Comparison of ENCODE assay signal across 17 cellular contexts in genomic region chr16:88687676-88688012, GRCh38. TPM values are rescaled to one million over a fixed set of nuclear protein-coding genes. Genes with fewer than 3 reads are reported as not detected.
DNase-seq lines count a peak whose midpoint lies in the region; ATAC-seq, FAIRE-seq and TF ChIP-seq lines count a peak whose summit lies in the region.
"Had no signal": no experiment of that assay in that cellular context is flagged by ENCODE, and none has a peak within 500 bp of the region (broad histone marks: within the 10 kb centered on the region; RNA-seq: fewer than 3 reads in every experiment).

No MANE protein-coding gene starts in this region.

- peaks cover 46% of the 10 kb centered on the region for H3K4me1 Mint-ChIP-seq in activated B cell treated with CpG ODN at 0.5 μM for 24 hours

- H2BK5ac ChIP-seq in neuronal stem cell (ENCODE audit: low read length), result no peak overlapping the region

- TF ChIP-seq CTCF in HepG2 (CRISPR knock-in tag; IDR thresholded peaks at IDR 0.05) (no peak), right lobe of liver (IDR thresholded peaks at IDR 0.05) (no peak), activated B cell treated with CpG ODN at 0.5 μM for 24 hours (IDR thresholded peaks at IDR 0.05) (no peak)

- H3K36me3 ChIP-seq in HepG2 (replicated peaks in 1 of 2; ENCODE audit: control insufficient read depth in 1 of 2, insufficient read depth in 2 of 2, low read length in 2 of 2) (no peaks in the 10 kb centered on the region), right lobe of liver (no peaks in the 10 kb centered on the region), neuronal stem cell (replicated peaks in 1 of 2; ENCODE audit: control insufficient read depth in 2 of 2, insufficient read depth in 2 of 2, low read length in 2 of 2) (no peaks in the 10 kb centered on the region)

- DNase-seq in HepG2 (ENCODE audit: low spot score) (no peak), right lobe of liver (no peak), activated B cell treated with CpG ODN at 0.5 μM for 24 hours (no peak), neuronal stem cell (ENCODE audit: low spot score) (no peak), UCSD-AML1 (lab: John Stamatoyannopoulos, UW; ENCODE audit: unreplicated experiment) (no peak), NCI-H2107 treated with DMSO at 0.1 percent for 48 hours (lab: John Stamatoyannopoulos, UW; ENCODE audit: unreplicated experiment) (no peak), H54 (ENCODE audit: insufficient read length, low spot score) (no peak)
- DNase-seq: DMS79, IMR-90, Kasumi-1, MM.1S, NCI-H2081 treated with DMSO at 0.1 percent for 48 hours, RPMI8226, SIG-M5 had no signal

- FAIRE-seq in HepG2 (lab: Jason Lieb, UNC), result no peak
- no peak for FAIRE-seq in H54 (lab: Jason Lieb, UNC)
- FAIRE-seq: D721Med had no signal

- WGBS in HepG2 (ENCODE audit: low lambda C conversion rate), result 27% methylated on average over 3 of the region's 3 CpGs
- 83% methylated on average over 3 of the region's 3 CpGs for WGBS in right lobe of liver (ENCODE audit: insufficient coverage, low coverage, low lambda C conversion rate, missing lambda C conversion rate)
- WGBS in neuronal stem cell (ENCODE audit: extremely low coverage in 2 of 2, insufficient read length in 2 of 2, insufficient replicate concordance in 1 of 2), 2 donors, result no CpG with 5 or more reads among the region's 3 CpGs

- H3K27ac ChIP-seq in HepG2 (ENCODE audit: extremely low read length, insufficient read depth, low read length) (no peak overlapping the region), right lobe of liver (no peak overlapping the region), neuronal stem cell (replicated peaks; ENCODE audit: low read length) (no peak overlapping the region)

- no peak overlapping the region for H2AFZ ChIP-seq in HepG2 (ENCODE audit: low read length)
- no peak overlapping the region for H2AFZ ChIP-seq in neuronal stem cell (ENCODE audit: low read length)

- H3K36me3 Mint-ChIP-seq in activated B cell treated with CpG ODN at 0.5 μM for 24 hours (ENCODE audit: low read depth), result no peaks in the 10 kb centered on the region

- peaks cover 6% of the 10 kb centered on the region for H3K79me1 ChIP-seq in neuronal stem cell (ENCODE audit: low read depth, low read length)

- H3K14ac ChIP-seq in neuronal stem cell (ENCODE audit: low read length), result no peak overlapping the region

- peaks cover 3% of the 10 kb centered on the region; the same call in 1 of the 2 replicates for H4K20me1 ChIP-seq in HepG2 (ENCODE audit: insufficient read depth, low read length)

- no peak overlapping the region for H2BK15ac ChIP-seq in neuronal stem cell (ENCODE audit: low read length)

- no peak overlapping the region for H2BK120ac ChIP-seq in neuronal stem cell (ENCODE audit: low read depth, low read length)

- peak overlapping the region; percentile 46 for H3K23ac ChIP-seq in neuronal stem cell (ENCODE audit: low read depth, low read length, poor library complexity)

- ATAC-seq in HepG2, result no peak
- ATAC-seq in right lobe of liver, result no peak
- ATAC-seq in activated B cell treated with CpG ODN at 0.5 μM for 24 hours (ENCODE audit: low read depth), result no peak
- ATAC-seq in GM18909 (IDR thresholded peaks at IDR 0.05; ENCODE audit: poor library complexity, unreplicated experiment), result no peak

- H3K18ac ChIP-seq in neuronal stem cell (ENCODE audit: low read length), result no peak overlapping the region

- no peak overlapping the region for H4K91ac ChIP-seq in neuronal stem cell (ENCODE audit: low read depth, low read length, poor library complexity)

- no peak overlapping the region for H4K8ac ChIP-seq in neuronal stem cell (ENCODE audit: low read depth, low read length)

- H3K27me3 ChIP-seq in HepG2 (ENCODE audit: control insufficient read depth in 1 of 2, insufficient read depth in 2 of 2, low read length in 2 of 2) (peaks cover 29 to 83% of the 10 kb centered on the region in 2 experiments), right lobe of liver (no peaks in the 10 kb centered on the region), neuronal stem cell (ENCODE audit: control insufficient read depth in 3 of 3, insufficient read depth in 3 of 3, low read depth in 1 of 3, low read length in 3 of 3) (peaks cover 8 to 75% (median 35%) of the 10 kb centered on the region in 3 experiments)

- H2BK12ac ChIP-seq in neuronal stem cell (ENCODE audit: low read length), result no peak overlapping the region

- peak overlapping the region; percentile 12 for H2AK5ac ChIP-seq in neuronal stem cell (ENCODE audit: low read depth, low read length)

- H3K4me1 ChIP-seq in HepG2 (ENCODE audit: insufficient read depth, low read length), result peaks cover 42% of the 10 kb centered on the region
- H3K4me1 ChIP-seq in right lobe of liver, result peaks cover 0 to 11% (median 4%) of the 10 kb centered on the region in 4 donors
- peaks cover 12 to 16% of the 10 kb centered on the region in 2 donors for H3K4me1 ChIP-seq in neuronal stem cell (ENCODE audit: control insufficient read depth in 2 of 2, insufficient read depth in 1 of 2, low read depth in 1 of 2, low read length in 2 of 2)

- POLR2A ChIA-PET in HepG2 (lab: Yijun Ruan, JAX), result interaction anchor here (0.7 to 2.6 kb wide), 7 partner anchors 13 to 106 kb away, joined by 3 to 11 read pairs (median 3); partner anchors contain the start of gene MVD
- POLR2A ChIA-PET in activated B cell treated with CpG ODN at 0.5 μM for 24 hours (lab: Charles Lee), result interaction anchor here (0.6 to 2.5 kb wide), 5 partner anchors 13 to 1114 kb away, joined by 4 to 13 read pairs (median 8); no protein-coding TSS in a partner anchor

- no peak for TF ChIP-seq POLR2A in HepG2 (IDR thresholded peaks at IDR 0.05; ENCODE audit: insufficient read depth in 1 of 2, low read depth in 2 of 2, low read length in 2 of 2)
- no peak for TF ChIP-seq POLR2A in right lobe of liver (IDR thresholded peaks at IDR 0.05)
- TF ChIP-seq POLR2A in H54 (IDR thresholded peaks at IDR 0.05; ENCODE audit: low read depth, low read length), result no peak

- TF ChIP-seq EP300 in HepG2 (IDR thresholded peaks at IDR 0.05; ENCODE audit: low read depth in 2 of 2, low read length in 2 of 2) (no peak), HepG2 (CRISPR knock-in tag; IDR thresholded peaks at IDR 0.05; ENCODE audit: borderline replicate concordance) (no peak)

- H3K4me2 ChIP-seq in HepG2 (ENCODE audit: low read depth, low read length) (peak overlapping the region; percentile 91; the same call in 1 of the 2 replicates), neuronal stem cell (ENCODE audit: insufficient read depth, low read length, poor library complexity, severe bottlenecking) (no peak overlapping the region)

- CTCF ChIA-PET in HepG2 (lab: Yijun Ruan, JAX; ENCODE audit: low intra/inter-chr PET ratio, low total read pairs) (no interaction called here), activated B cell treated with CpG ODN at 0.5 μM for 24 hours (lab: Charles Lee) (interaction anchor here (1.2 to 3.9 kb wide), 2 partner anchors 10 to 14 kb away, joined by 3 to 17 read pairs; no protein-coding TSS in a partner anchor)

- H3K9ac ChIP-seq in HepG2 (ENCODE audit: insufficient read depth, low read depth, low read length) (no peak overlapping the region), neuronal stem cell (ENCODE audit: low read depth, low read length, poor library complexity) (no peak overlapping the region)

- H3K9me3 ChIP-seq in HepG2 (ENCODE audit: low read length), result no peaks in the 10 kb centered on the region
- no peaks in the 10 kb centered on the region for H3K9me3 ChIP-seq in right lobe of liver
- no peaks in the 10 kb centered on the region for H3K9me3 ChIP-seq in neuronal stem cell (replicated peaks in 1 of 2; ENCODE audit: control insufficient read depth in 2 of 2, insufficient read depth in 1 of 2, low read depth in 1 of 2, low read length in 2 of 2)

- H3K9me3 Mint-ChIP-seq in activated B cell treated with CpG ODN at 0.5 μM for 24 hours, result no peaks in the 10 kb centered on the region
- H3K9me3 Mint-ChIP-seq: CD14-positive monocyte had no signal

- H3K79me2 ChIP-seq in HepG2 (ENCODE audit: insufficient read depth, low read length), result no peaks in the 10 kb centered on the region

- BruUV-seq in HepG2 (replicated peaks; lab: Mats Ljungman, UMichigan), result no TSS peak

- no peaks in the 10 kb centered on the region for H3K27me3 Mint-ChIP-seq in activated B cell treated with CpG ODN at 0.5 μM for 24 hours

- TF ChIP-seq RAD21 in HepG2 (CRISPR knock-in tag; IDR thresholded peaks at IDR 0.05), result no peak

- intact Hi-C loops in HepG2 (cut with micrococcal nuclease; ENCODE audit: unreplicated experiment) (no loop called here), right lobe of liver (cut with DNase I) (no loop called here), activated B cell treated with CpG ODN at 0.5 μM for 24 hours (cut with micrococcal nuclease) (loop anchor here (5.0 to 10.0 kb wide), 2 partner anchors 115 to 233 kb away; partner anchors contain the start of genes ZC3H18 and ZFPM1)

- no peak overlapping the region for H3K27ac Mint-ChIP-seq in activated B cell treated with CpG ODN at 0.5 μM for 24 hours

- peak overlapping the region; percentile 15 for H3K4me3 Mint-ChIP-seq in activated B cell treated with CpG ODN at 0.5 μM for 24 hours

- H3K4me3 ChIP-seq in HepG2 (replicated peaks in 1 of 3; ENCODE audit: insufficient read depth in 1 of 3, low read depth in 2 of 3, low read length in 3 of 3) (peak overlapping the region in 1 of 3 experiments; percentile 76; a peak in 1 of 6 replicates), right lobe of liver (no peak overlapping the region), neuronal stem cell (ENCODE audit: low read length in 2 of 2) (no peak overlapping the region)

- in situ Hi-C loops in HepG2 (cut with HindIII; ENCODE audit: extremely low pct_ligation_motif_present, low pct_unique_long_range_greater_than_20kb), result no loop called here

- H3K4ac ChIP-seq in neuronal stem cell (ENCODE audit: low read length), result no peak overlapping the region

RNA-seq across cellular contexts. Expression of gene SNAI3, which starts 1.3 kb away (rescaled TPM):
- total RNA-seq in HepG2 (2016; rRNA removed; fragmentation: Illumina TruSeq; extraction: Trizol), result 0.09 and 0.18 TPM in 2 replicates
- total RNA-seq in HepG2 (2016; cell fraction: cytosol; rRNA removed; fragmentation: Illumina TruSeq; extraction: Trizol; ENCODE audit: low read depth), result not detected in 2 replicates
- 0.13 and 0.17 TPM in 2 replicates for total RNA-seq in HepG2 (2016; cell fraction: insoluble cytoplasmic fraction; rRNA removed; fragmentation: Illumina TruSeq; extraction: Trizol)
- total RNA-seq in HepG2 (2016; cell fraction: membrane; rRNA removed; fragmentation: Illumina TruSeq; extraction: Trizol), result 0.12 TPM in 1 of 2 replicates, not detected in the other
- not detected in 2 replicates for total RNA-seq in HepG2 (2016; cell fraction: nucleus; rRNA removed; fragmentation: Illumina TruSeq; extraction: Trizol)
- 0.18 and 0.40 TPM in 2 replicates for polyA plus RNA-seq in HepG2 (2011; rRNA removed)
- 0.18 and 0.44 TPM in 2 replicates for polyA plus RNA-seq in HepG2 (2011; cell fraction: cytosol; rRNA removed)
- polyA plus RNA-seq in HepG2 (2011; cell fraction: nucleus; rRNA removed), result 0.35 and 0.64 TPM in 2 replicates
- polyA plus RNA-seq in HepG2 (2012), result 0.40 and 0.47 TPM in 2 replicates
- polyA plus RNA-seq in HepG2 (2016; cell fraction: cytosol; fragmentation: Illumina TruSeq; extraction: Trizol; ENCODE audit: low read depth), result 0.08 TPM in 1 of 2 replicates, not detected in the other
- 0.26 TPM in 1 of 2 replicates, not detected in the other for polyA plus RNA-seq in HepG2 (2016; cell fraction: insoluble cytoplasmic fraction; fragmentation: Illumina TruSeq; extraction: Trizol; ENCODE audit: low read depth)
- polyA plus RNA-seq in HepG2 (2016; cell fraction: membrane; fragmentation: Illumina TruSeq; extraction: Trizol; ENCODE audit: low read depth), result 0.15 and 0.21 TPM in 2 replicates
- polyA plus RNA-seq in HepG2 (2016; cell fraction: nucleus; fragmentation: Illumina TruSeq; extraction: Trizol; ENCODE audit: insufficient read depth, low read depth), result 0.27 TPM in 1 of 2 replicates, not detected in the other
- 0.84 TPM in 1 of 2 replicates, not detected in the other for polyA minus RNA-seq in HepG2 (2011; rRNA and poly(A)+ RNA removed; ENCODE audit: low replicate concordance)
- polyA minus RNA-seq in HepG2 (2011; cell fraction: cytosol; rRNA and poly(A)+ RNA removed), result not detected in 2 replicates
- polyA minus RNA-seq in HepG2 (2011; cell fraction: nucleus; rRNA and poly(A)+ RNA removed), result not detected in 2 replicates
- total RNA-seq in right lobe of liver, result under 1 TPM; 0.15 to 0.98 (median 0.35) TPM
- total RNA-seq in activated B cell treated with CpG ODN at 0.5 μM for 24 hours, result 1.5 and 2.7 TPM in 2 replicates
- 0.50 TPM for polyA plus RNA-seq in neuronal stem cell (2013, experiment 1 of 2)
- polyA plus RNA-seq in neuronal stem cell (2013, experiment 2 of 2), result 0.32 TPM
- total RNA-seq: IMR-90 had no signal

RNA-seq across cellular contexts. Expression of gene RNF166, which starts 18.6 kb away (rescaled TPM):
- total RNA-seq in HepG2 (2016; rRNA removed; fragmentation: Illumina TruSeq; extraction: Trizol), result 15.1 and 23.0 TPM in 2 replicates
- 36.0 and 37.2 TPM in 2 replicates for total RNA-seq in HepG2 (2016; cell fraction: cytosol; rRNA removed; fragmentation: Illumina TruSeq; extraction: Trizol; ENCODE audit: low read depth)
- 17.3 and 23.3 TPM in 2 replicates for total RNA-seq in HepG2 (2016; cell fraction: insoluble cytoplasmic fraction; rRNA removed; fragmentation: Illumina TruSeq; extraction: Trizol)
- total RNA-seq in HepG2 (2016; cell fraction: membrane; rRNA removed; fragmentation: Illumina TruSeq; extraction: Trizol), result 41.6 and 45.9 TPM in 2 replicates
- 14.0 and 14.1 TPM in 2 replicates for total RNA-seq in HepG2 (2016; cell fraction: nucleus; rRNA removed; fragmentation: Illumina TruSeq; extraction: Trizol)
- polyA plus RNA-seq in HepG2 (2011; rRNA removed), result 21.4 and 26.2 TPM in 2 replicates
- polyA plus RNA-seq in HepG2 (2011; cell fraction: cytosol; rRNA removed), result 14.8 and 24.4 TPM in 2 replicates
- 83.8 and 91.3 TPM in 2 replicates for polyA plus RNA-seq in HepG2 (2011; cell fraction: nucleus; rRNA removed)
- polyA plus RNA-seq in HepG2 (2012), result 12.2 and 16.1 TPM in 2 replicates
- polyA plus RNA-seq in HepG2 (2016; cell fraction: cytosol; fragmentation: Illumina TruSeq; extraction: Trizol; ENCODE audit: low read depth), result 22.9 and 25.4 TPM in 2 replicates
- polyA plus RNA-seq in HepG2 (2016; cell fraction: insoluble cytoplasmic fraction; fragmentation: Illumina TruSeq; extraction: Trizol; ENCODE audit: low read depth), result 19.2 and 20.2 TPM in 2 replicates
- polyA plus RNA-seq in HepG2 (2016; cell fraction: membrane; fragmentation: Illumina TruSeq; extraction: Trizol; ENCODE audit: low read depth), result 32.0 and 34.1 TPM in 2 replicates
- 36.7 and 43.4 TPM in 2 replicates for polyA plus RNA-seq in HepG2 (2016; cell fraction: nucleus; fragmentation: Illumina TruSeq; extraction: Trizol; ENCODE audit: insufficient read depth, low read depth)
- polyA minus RNA-seq in HepG2 (2011; rRNA and poly(A)+ RNA removed; ENCODE audit: low replicate concordance), result 11.5 and 25.6 TPM in 2 replicates
- 12.9 and 17.8 TPM in 2 replicates for polyA minus RNA-seq in HepG2 (2011; cell fraction: cytosol; rRNA and poly(A)+ RNA removed)
- polyA minus RNA-seq in HepG2 (2011; cell fraction: nucleus; rRNA and poly(A)+ RNA removed), result 14.2 and 18.7 TPM in 2 replicates
- 10 to 100 TPM in 2 of 6 experiments, 1 to 10 TPM in 4; 8.1 to 12.8 (median 10.0) TPM for total RNA-seq in right lobe of liver
- 31.0 and 45.3 TPM in 2 replicates for total RNA-seq in activated B cell treated with CpG ODN at 0.5 μM for 24 hours
- 20.4 TPM for polyA plus RNA-seq in neuronal stem cell (2013, experiment 1 of 2)
- polyA plus RNA-seq in neuronal stem cell (2013, experiment 2 of 2), result 19.1 TPM

RNA-seq across cellular contexts. Expression of gene CTU2, which starts 18.7 kb away (rescaled TPM):
- 21.9 TPM in 2 replicates for total RNA-seq in HepG2 (2016; rRNA removed; fragmentation: Illumina TruSeq; extraction: Trizol)
- total RNA-seq in HepG2 (2016; cell fraction: cytosol; rRNA removed; fragmentation: Illumina TruSeq; extraction: Trizol; ENCODE audit: low read depth), result 11.4 and 12.8 TPM in 2 replicates
- 16.8 and 22.4 TPM in 2 replicates for total RNA-seq in HepG2 (2016; cell fraction: insoluble cytoplasmic fraction; rRNA removed; fragmentation: Illumina TruSeq; extraction: Trizol)
- 13.8 and 15.9 TPM in 2 replicates for total RNA-seq in HepG2 (2016; cell fraction: membrane; rRNA removed; fragmentation: Illumina TruSeq; extraction: Trizol)
- total RNA-seq in HepG2 (2016; cell fraction: nucleus; rRNA removed; fragmentation: Illumina TruSeq; extraction: Trizol), result 16.7 and 17.2 TPM in 2 replicates
- polyA plus RNA-seq in HepG2 (2011; rRNA removed), result 13.3 and 18.5 TPM in 2 replicates
- 11.8 and 19.4 TPM in 2 replicates for polyA plus RNA-seq in HepG2 (2011; cell fraction: cytosol; rRNA removed)
- 63.3 and 73.6 TPM in 2 replicates for polyA plus RNA-seq in HepG2 (2011; cell fraction: nucleus; rRNA removed)
- polyA plus RNA-seq in HepG2 (2012), result 11.6 and 15.1 TPM in 2 replicates
- polyA plus RNA-seq in HepG2 (2016; cell fraction: cytosol; fragmentation: Illumina TruSeq; extraction: Trizol; ENCODE audit: low read depth), result 12.4 and 16.5 TPM in 2 replicates
- polyA plus RNA-seq in HepG2 (2016; cell fraction: insoluble cytoplasmic fraction; fragmentation: Illumina TruSeq; extraction: Trizol; ENCODE audit: low read depth), result 20.9 and 22.4 TPM in 2 replicates
- 13.3 and 14.9 TPM in 2 replicates for polyA plus RNA-seq in HepG2 (2016; cell fraction: membrane; fragmentation: Illumina TruSeq; extraction: Trizol; ENCODE audit: low read depth)
- polyA plus RNA-seq in HepG2 (2016; cell fraction: nucleus; fragmentation: Illumina TruSeq; extraction: Trizol; ENCODE audit: insufficient read depth, low read depth), result 39.4 and 44.9 TPM in 2 replicates
- 23.1 and 25.7 TPM in 2 replicates for polyA minus RNA-seq in HepG2 (2011; rRNA and poly(A)+ RNA removed; ENCODE audit: low replicate concordance)
- polyA minus RNA-seq in HepG2 (2011; cell fraction: cytosol; rRNA and poly(A)+ RNA removed), result 15.2 and 18.6 TPM in 2 replicates
- 19.3 and 20.7 TPM in 2 replicates for polyA minus RNA-seq in HepG2 (2011; cell fraction: nucleus; rRNA and poly(A)+ RNA removed)
- total RNA-seq in right lobe of liver, result 1 to 10 TPM; 5.0 to 9.5 (median 8.2) TPM
- total RNA-seq in activated B cell treated with CpG ODN at 0.5 μM for 24 hours, result 28.8 and 36.7 TPM in 2 replicates
- polyA plus RNA-seq in neuronal stem cell (2013, experiment 1 of 2), result 25.8 TPM
- 28.0 TPM for polyA plus RNA-seq in neuronal stem cell (2013, experiment 2 of 2)

RNA-seq across cellular contexts. Expression of gene MVD, which starts 24.8 kb away (rescaled TPM):
- total RNA-seq in HepG2 (2016; rRNA removed; fragmentation: Illumina TruSeq; extraction: Trizol) (128 and 187 TPM in 2 replicates), right lobe of liver (10 to 100 TPM; 10.2 to 57.1 (median 15.2) TPM), activated B cell treated with CpG ODN at 0.5 μM for 24 hours (115 and 140 TPM in 2 replicates)
- 86.8 and 92.1 TPM in 2 replicates for total RNA-seq in HepG2 (2016; cell fraction: cytosol; rRNA removed; fragmentation: Illumina TruSeq; extraction: Trizol; ENCODE audit: low read depth)
- total RNA-seq in HepG2 (2016; cell fraction: insoluble cytoplasmic fraction; rRNA removed; fragmentation: Illumina TruSeq; extraction: Trizol), result 110 and 194 TPM in 2 replicates
- total RNA-seq in HepG2 (2016; cell fraction: membrane; rRNA removed; fragmentation: Illumina TruSeq; extraction: Trizol), result 93.3 and 93.5 TPM in 2 replicates
- 150 and 173 TPM in 2 replicates for total RNA-seq in HepG2 (2016; cell fraction: nucleus; rRNA removed; fragmentation: Illumina TruSeq; extraction: Trizol)
- 28.1 and 68.9 TPM in 2 replicates for polyA plus RNA-seq in HepG2 (2011; rRNA removed)
- 33.1 and 34.9 TPM in 2 replicates for polyA plus RNA-seq in HepG2 (2011; cell fraction: cytosol; rRNA removed)
- polyA plus RNA-seq in HepG2 (2011; cell fraction: nucleus; rRNA removed), result 340 and 407 TPM in 2 replicates
- polyA plus RNA-seq in HepG2 (2012), result 81.3 and 104 TPM in 2 replicates
- 49.5 and 55.8 TPM in 2 replicates for polyA plus RNA-seq in HepG2 (2016; cell fraction: cytosol; fragmentation: Illumina TruSeq; extraction: Trizol; ENCODE audit: low read depth)
- 117 and 128 TPM in 2 replicates for polyA plus RNA-seq in HepG2 (2016; cell fraction: insoluble cytoplasmic fraction; fragmentation: Illumina TruSeq; extraction: Trizol; ENCODE audit: low read depth)
- 64.4 TPM in 2 replicates for polyA plus RNA-seq in HepG2 (2016; cell fraction: membrane; fragmentation: Illumina TruSeq; extraction: Trizol; ENCODE audit: low read depth)
- polyA plus RNA-seq in HepG2 (2016; cell fraction: nucleus; fragmentation: Illumina TruSeq; extraction: Trizol; ENCODE audit: insufficient read depth, low read depth), result 435 and 459 TPM in 2 replicates
- polyA minus RNA-seq in HepG2 (2011; rRNA and poly(A)+ RNA removed; ENCODE audit: low replicate concordance), result 8.9 and 43.8 TPM in 2 replicates
- 24.2 and 37.5 TPM in 2 replicates for polyA minus RNA-seq in HepG2 (2011; cell fraction: cytosol; rRNA and poly(A)+ RNA removed)
- 34.4 and 55.3 TPM in 2 replicates for polyA minus RNA-seq in HepG2 (2011; cell fraction: nucleus; rRNA and poly(A)+ RNA removed)
- polyA plus RNA-seq in neuronal stem cell (2013, experiment 1 of 2), result 50.0 TPM
- polyA plus RNA-seq in neuronal stem cell (2013, experiment 2 of 2), result 51.3 TPM

RNA-seq across cellular contexts. Expression of gene CYBA, which starts 36.8 kb away (rescaled TPM):
- 84.2 and 250 TPM in 2 replicates for total RNA-seq in HepG2 (2016; rRNA removed; fragmentation: Illumina TruSeq; extraction: Trizol)
- total RNA-seq in HepG2 (2016; cell fraction: cytosol; rRNA removed; fragmentation: Illumina TruSeq; extraction: Trizol; ENCODE audit: low read depth), result 92.1 and 114 TPM in 2 replicates
- 90.4 and 246 TPM in 2 replicates for total RNA-seq in HepG2 (2016; cell fraction: insoluble cytoplasmic fraction; rRNA removed; fragmentation: Illumina TruSeq; extraction: Trizol)
- total RNA-seq in HepG2 (2016; cell fraction: membrane; rRNA removed; fragmentation: Illumina TruSeq; extraction: Trizol), result 55.3 and 74.3 TPM in 2 replicates
- total RNA-seq in HepG2 (2016; cell fraction: nucleus; rRNA removed; fragmentation: Illumina TruSeq; extraction: Trizol), result 170 and 197 TPM in 2 replicates
- polyA plus RNA-seq in HepG2 (2011; rRNA removed), result 196 and 258 TPM in 2 replicates
- polyA plus RNA-seq in HepG2 (2011; cell fraction: cytosol; rRNA removed), result 338 and 484 TPM in 2 replicates
- 620 and 660 TPM in 2 replicates for polyA plus RNA-seq in HepG2 (2011; cell fraction: nucleus; rRNA removed)
- polyA plus RNA-seq in HepG2 (2012), result 207 and 213 TPM in 2 replicates
- polyA plus RNA-seq in HepG2 (2016; cell fraction: cytosol; fragmentation: Illumina TruSeq; extraction: Trizol; ENCODE audit: low read depth), result 111 and 128 TPM in 2 replicates
- polyA plus RNA-seq in HepG2 (2016; cell fraction: insoluble cytoplasmic fraction; fragmentation: Illumina TruSeq; extraction: Trizol; ENCODE audit: low read depth), result 97.6 and 108 TPM in 2 replicates
- polyA plus RNA-seq in HepG2 (2016; cell fraction: membrane; fragmentation: Illumina TruSeq; extraction: Trizol; ENCODE audit: low read depth), result 58.9 and 66.6 TPM in 2 replicates
- polyA plus RNA-seq in HepG2 (2016; cell fraction: nucleus; fragmentation: Illumina TruSeq; extraction: Trizol; ENCODE audit: insufficient read depth, low read depth), result 462 and 471 TPM in 2 replicates
- 170 and 432 TPM in 2 replicates for polyA minus RNA-seq in HepG2 (2011; rRNA and poly(A)+ RNA removed; ENCODE audit: low replicate concordance)
- 173 and 183 TPM in 2 replicates for polyA minus RNA-seq in HepG2 (2011; cell fraction: cytosol; rRNA and poly(A)+ RNA removed)
- 79.1 and 82.6 TPM in 2 replicates for polyA minus RNA-seq in HepG2 (2011; cell fraction: nucleus; rRNA and poly(A)+ RNA removed)
- 10 to 100 TPM; 22.8 to 70.0 (median 41.3) TPM for total RNA-seq in right lobe of liver
- total RNA-seq in activated B cell treated with CpG ODN at 0.5 μM for 24 hours, result 432 and 456 TPM in 2 replicates
- 74.4 TPM for polyA plus RNA-seq in neuronal stem cell (2013, experiment 1 of 2)
- polyA plus RNA-seq in neuronal stem cell (2013, experiment 2 of 2), result 71.9 TPM
